ENCODE assay signal across 14 cellular contexts in the genomic region with DNA sequence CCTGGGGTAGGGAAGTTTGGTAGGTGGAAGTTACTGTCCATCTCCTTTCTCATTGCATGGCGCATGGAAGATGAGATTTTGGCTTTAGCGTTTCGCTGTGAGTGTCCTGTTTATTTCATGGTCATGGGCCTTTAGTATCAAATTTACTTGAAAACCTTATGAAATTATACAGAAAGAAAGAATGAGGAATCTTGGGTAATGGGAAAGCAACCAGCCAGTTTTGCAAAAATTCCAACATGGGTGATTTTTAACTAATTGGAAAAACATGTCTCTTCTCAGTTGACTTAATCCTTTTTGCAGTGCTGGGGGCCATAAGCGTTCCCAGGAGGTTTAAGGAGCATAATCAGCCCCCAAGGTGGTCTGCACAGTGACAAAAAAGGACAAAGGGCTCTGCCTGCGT. TPM values are rescaled to one million over a fixed set of nuclear protein-coding genes. Genes with fewer than 3 reads are reported as not detected.
DNase-seq lines count a peak whose midpoint lies in the region; ATAC-seq and TF ChIP-seq lines count a peak whose summit lies in the region.
"Had no signal": no experiment of that assay in that cellular context is flagged by ENCODE, and none has a peak within 500 bp of the region (broad histone marks: within the 10 kb centered on the region; RNA-seq: fewer than 3 reads in every experiment).

No MANE protein-coding gene starts in this region.

- WGBS in tibial nerve, 2 donors = 58 to 63% methylated on average over 5 of the region's 5 CpGs

- TF ChIP-seq CTCF in MM.1S (IDR thresholded peaks at IDR 0.05; ENCODE audit: low read length) (no peak), endothelial cell (IDR thresholded peaks at IDR 0.05; ENCODE audit: unreplicated experiment) (no peak), tibial nerve (IDR thresholded peaks at IDR 0.05) (no peak)

- H3K36me3 ChIP-seq in MM.1S (replicated peaks; ENCODE audit: insufficient read depth, low read length) = no peaks in the 10 kb centered on the region
- H3K36me3 ChIP-seq in tibial nerve = no peaks in the 10 kb centered on the region
- H3K36me3 ChIP-seq: ovary had no signal

- H3K4me2 ChIP-seq in MM.1S (ENCODE audit: low read depth, low read length) = peak overlapping the region; percentile 76
- H3K4me2 ChIP-seq: smooth muscle cell had no signal

- H3K4me1 ChIP-seq in MM.1S (ENCODE audit: low read length) (peaks cover 45% of the 10 kb centered on the region), tibial nerve (peaks cover 0 to 55% (median 15%) of the 10 kb centered on the region in 4 donors)

- H3K9me3 ChIP-seq in MM.1S (replicated peaks; ENCODE audit: insufficient read depth, low read length) (no peaks in the 10 kb centered on the region), tibial nerve (no peaks in the 10 kb centered on the region)
- H3K9me3 ChIP-seq: ovary had no signal

- peak overlapping the region; percentile 54 for H3K27ac Mint-ChIP-seq in endothelial cell (ENCODE audit: unreplicated experiment)
- peak overlapping the region; percentile 94 for H3K27ac Mint-ChIP-seq in stimulated activated naive B cell treated with anti-CD40 and anti-IgM and Interleukin-4, amounts not matched to agents 10 μg/mL and 1 μg/mL and 100 μg/mL, for 72 hours

- H3K9me3 Mint-ChIP-seq in activated T-cell treated with anti-CD3 and anti-CD28 coated beads, Interleukin-2, amount 50 U/mL, for 4 hours = no peaks in the 10 kb centered on the region
- H3K9me3 Mint-ChIP-seq in endothelial cell (ENCODE audit: unreplicated experiment) = no peaks in the 10 kb centered on the region
- no peaks in the 10 kb centered on the region for H3K9me3 Mint-ChIP-seq in stimulated activated naive B cell treated with anti-CD40 and anti-IgM and Interleukin-4, amounts not matched to agents 10 μg/mL and 1 μg/mL and 100 μg/mL, for 72 hours

- TF ChIP-seq EP300 in tibial nerve (IDR thresholded peaks at IDR 0.05) = no peak

- peaks cover 26% of the 10 kb centered on the region for H3F3A ChIP-seq in MM.1S (ENCODE audit: insufficient read depth, low read length)

- H3K27me3 ChIP-seq in MM.1S (replicated peaks; ENCODE audit: insufficient read depth, low read length) = no peaks in the 10 kb centered on the region; the same call in 1 of the 2 replicates
- no peaks in the 10 kb centered on the region for H3K27me3 ChIP-seq in tibial nerve
- H3K27me3 ChIP-seq: ovary had no signal

- H2AFZ ChIP-seq in MM.1S (ENCODE audit: low read length) = no peak overlapping the region

- no peak for TF ChIP-seq POLR2A in tibial nerve (IDR thresholded peaks at IDR 0.05)

- H3K4me3 Mint-ChIP-seq in activated T-cell treated with anti-CD3 and anti-CD28 coated beads, Interleukin-2, amount 50 U/mL, for 4 hours = peak overlapping the region; percentile 73
- H3K4me3 Mint-ChIP-seq in endothelial cell (ENCODE audit: unreplicated experiment) = peak overlapping the region; percentile 5
- peak overlapping the region; percentile 60 to 80 for H3K4me3 Mint-ChIP-seq in stimulated activated naive B cell treated with anti-CD40 and anti-IgM and Interleukin-4, amounts not matched to agents 10 μg/mL and 1 μg/mL and 100 μg/mL, for 72 hours

- ATAC-seq in activated T-cell treated with anti-CD3 and anti-CD28 coated beads, Interleukin-2, amount 50 U/mL, for 4 hours = no peak
- no peak for ATAC-seq in stimulated activated naive B cell treated with anti-CD40 and anti-IgM and Interleukin-4, amounts not matched to agents 10 μg/mL and 1 μg/mL and 100 μg/mL, for 72 hours (replicated peaks)
- ATAC-seq in HG03045 (IDR thresholded peaks at IDR 0.05; ENCODE audit: unreplicated experiment) = no peak

- no peaks in the 10 kb centered on the region for H4K20me1 ChIP-seq in MM.1S (ENCODE audit: insufficient read depth, low read length)

- no peaks in the 10 kb centered on the region for H3K36me3 Mint-ChIP-seq in activated T-cell treated with anti-CD3 and anti-CD28 coated beads, Interleukin-2, amount 50 U/mL, for 4 hours (ENCODE audit: insufficient read depth)
- no peaks in the 10 kb centered on the region for H3K36me3 Mint-ChIP-seq in endothelial cell (ENCODE audit: low read depth, unreplicated experiment)
- peaks cover 8% of the 10 kb centered on the region in 2 donors for H3K36me3 Mint-ChIP-seq in stimulated activated naive B cell treated with anti-CD40 and anti-IgM and Interleukin-4, amounts not matched to agents 10 μg/mL and 1 μg/mL and 100 μg/mL, for 72 hours

- H3K9ac ChIP-seq in MM.1S (ENCODE audit: low read length) = no peak overlapping the region

- H3K9me2 ChIP-seq in MM.1S (replicated peaks; ENCODE audit: insufficient read depth, low read length) = no peaks in the 10 kb centered on the region

- no peak overlapping the region for H3K4me3 ChIP-seq in MM.1S (ENCODE audit: low read length)
- no peak overlapping the region for H3K4me3 ChIP-seq in tibial nerve
- H3K4me3 ChIP-seq: ovary, smooth muscle cell had no signal

- DNase-seq in activated T-cell treated with anti-CD3 and anti-CD28 coated beads, Interleukin-2, amount 50 U/mL, for 4 hours = no peak
- DNase-seq in activated T-cell treated with anti-CD3 and anti-CD28 coated beads, Interleukin-2, amount 50 U/mL, for 1 hour = no peak
- DNase-seq in MM.1S = no peak
- no peak for DNase-seq in endothelial cell (ENCODE audit: low spot score)
- DNase-seq in stimulated activated naive B cell treated with anti-CD40 and anti-IgM and Interleukin-4, amounts not matched to agents 10 μg/mL and 1 μg/mL and 100 μg/mL, for 72 hours = no peak
- no peak for DNase-seq in tibial nerve (ENCODE audit: low spot score in 2 of 2)
- DNase-seq in HuH-7 (ENCODE audit: low spot score) = no peak
- DNase-seq: EL, foreskin melanocyte, NCI-H1436, NCI-H524, ovary had no signal

- H3K79me2 ChIP-seq in MM.1S (ENCODE audit: low read length) = no peaks in the 10 kb centered on the region

- peak overlapping the region; percentile 96; the same call in 1 of the 2 replicates for H3K27ac ChIP-seq in MM.1S (ENCODE audit: low read length)
- peak overlapping the region in 1 of 4 donors; percentile 20 for H3K27ac ChIP-seq in tibial nerve

- peaks cover 47% of the 10 kb centered on the region for H3K4me1 Mint-ChIP-seq in activated T-cell treated with anti-CD3 and anti-CD28 coated beads, Interleukin-2, amount 50 U/mL, for 4 hours (ENCODE audit: low read depth)
- peaks cover 50% of the 10 kb centered on the region for H3K4me1 Mint-ChIP-seq in endothelial cell (ENCODE audit: unreplicated experiment)
- H3K4me1 Mint-ChIP-seq in stimulated activated naive B cell treated with anti-CD40 and anti-IgM and Interleukin-4, amounts not matched to agents 10 μg/mL and 1 μg/mL and 100 μg/mL, for 72 hours = peaks cover 46 to 89% of the 10 kb centered on the region in 2 donors

- H3K27me3 Mint-ChIP-seq in activated T-cell treated with anti-CD3 and anti-CD28 coated beads, Interleukin-2, amount 50 U/mL, for 4 hours (ENCODE audit: low read depth) = peaks cover 16% of the 10 kb centered on the region
- peaks cover 5% of the 10 kb centered on the region for H3K27me3 Mint-ChIP-seq in endothelial cell (ENCODE audit: unreplicated experiment)
- H3K27me3 Mint-ChIP-seq in stimulated activated naive B cell treated with anti-CD40 and anti-IgM and Interleukin-4, amounts not matched to agents 10 μg/mL and 1 μg/mL and 100 μg/mL, for 72 hours = no peaks in the 10 kb centered on the region

RNA-seq across cellular contexts. Expression of a gene that starts 15.8 kb away (rescaled TPM):
- total RNA-seq in activated T-cell treated with anti-CD3 and anti-CD28 coated beads, Interleukin-2, amount 50 U/mL, for 4 hours = 10 to 100 TPM in 2 of 3 donors, 1 to 10 TPM in 1; 5.5 to 12.9 (median 12.8) TPM
- total RNA-seq in endothelial cell (ENCODE audit: unreplicated experiment) = 10.5 TPM
- 1 to 10 TPM in 3 of 4 donors, not detected in 1; 1.3 to 4.0 (median 2.0) TPM for total RNA-seq in tibial nerve

Comparison
In these comparisons a context has a peak if more than half of its experiments do, and no peak if none do; other contexts are left out.
1. H3K4me3 Mint-ChIP-seq: peak in every context shown above with its lines; median percentile 73 in activated T-cell treated with anti-CD3 and anti-CD28 coated beads, Interleukin-2, amount 50 U/mL, for 4 hours; 70 in stimulated activated naive B cell treated with anti-CD40 and anti-IgM and Interleukin-4, amounts not matched to agents 10 μg/mL and 1 μg/mL and 100 μg/mL, for 72 hours; 5 in endothelial cell.